11 cellular contexts compared by ENCODE assay signal in genomic region chr3:197518794-197519451, GRCh38. TPM values are rescaled to one million over a fixed set of nuclear protein-coding genes. Genes with fewer than 3 reads are reported as not detected.
DNase-seq lines count a peak whose midpoint lies in the region; ATAC-seq and TF ChIP-seq lines count a peak whose summit lies in the region.
"Had no signal": no experiment of that assay in that cellular context is flagged by ENCODE, and none has a peak within 500 bp of the region (broad histone marks: within the 10 kb centered on the region; RNA-seq: fewer than 3 reads in every experiment).

No MANE protein-coding gene starts in this region.

- H2AFZ ChIP-seq in DND-41 (ENCODE audit: low read depth, low read length) = no peak overlapping the region
- H2AFZ ChIP-seq: neural progenitor cell had no signal

- no peaks in the 10 kb centered on the region for H3K4me1 ChIP-seq in DND-41 (ENCODE audit: insufficient read depth, low read length)
- H3K4me1 ChIP-seq: neural progenitor cell had no signal

- no peaks in the 10 kb centered on the region for H3K27me3 Mint-ChIP-seq in naive thymus-derived CD8-positive, alpha-beta T cell

- H3K27me3 ChIP-seq in DND-41 (ENCODE audit: insufficient read depth, low read length, poor library complexity) = no peaks in the 10 kb centered on the region
- H3K27me3 ChIP-seq: neural progenitor cell had no signal

- no peak overlapping the region for H3K4me2 ChIP-seq in DND-41 (ENCODE audit: insufficient read depth, low read length)
- H3K4me2 ChIP-seq: neural progenitor cell had no signal

- H3K27ac ChIP-seq in DND-41 (ENCODE audit: low read length) = peak overlapping the region; percentile 1
- H3K27ac ChIP-seq: neural progenitor cell had no signal

- DNase-seq in DND-41 (peak; percentile 39), NCI-H69 (lab: John Stamatoyannopoulos, UW) (peak; percentile 45), nucleus accumbens (lab: John Stamatoyannopoulos, UW) (no peak)
- DNase-seq in activated naive CD4-positive, alpha-beta T cell treated with anti-CD3 and anti-CD28 coated beads, Interleukin-2, amount 50 U/mL, for 72 hours (ENCODE audit: low spot score in 2 of 2) = peak in 1 of 2 donors; percentile 71
- DNase-seq in naive thymus-derived CD8-positive, alpha-beta T cell = peak in 4 of 10 donors; percentile 22 to 77 (median 32)
- DNase-seq: activated CD8-positive, alpha-beta memory T cell treated with anti-CD3 and anti-CD28 coated beads, Interleukin-2, amount 50 U/mL, for 4 hours; DMS53; stimulated activated CD8-positive, alpha-beta memory T cell treated with anti-CD3 and anti-CD28 coated beads, Interleukin-4, amount 100 ng/mL, for 48 hours had no signal

- peak overlapping the region in 2 of 10 donors; percentile 24 to 48 for H3K4me3 Mint-ChIP-seq in naive thymus-derived CD8-positive, alpha-beta T cell
- H3K4me3 Mint-ChIP-seq: neural progenitor cell had no signal

- POLR2A ChIA-PET in naive thymus-derived CD8-positive, alpha-beta T cell (lab: Charles Lee) = no interaction called here

- TF ChIP-seq CTCF in DND-41 (IDR thresholded peaks at IDR 0.05; ENCODE audit: borderline replicate concordance, extremely low read depth, low read length, poor library complexity, severe bottlenecking) = no peak

- H3K36me3 Mint-ChIP-seq in activated naive CD4-positive, alpha-beta T cell treated with anti-CD3 and anti-CD28 coated beads, Interleukin-2, amount 50 U/mL, for 72 hours = peaks cover 5 to 17% of the 10 kb centered on the region in 2 donors
- H3K36me3 Mint-ChIP-seq in naive thymus-derived CD8-positive, alpha-beta T cell = peaks cover 5 to 47% (median 12%) of the 10 kb centered on the region in 3 donors
- H3K36me3 Mint-ChIP-seq: neural progenitor cell had no signal

- H3K4me1 Mint-ChIP-seq in naive thymus-derived CD8-positive, alpha-beta T cell = peaks cover 12 to 28% (median 21%) of the 10 kb centered on the region in 4 donors

- H3K36me3 ChIP-seq in DND-41 (ENCODE audit: insufficient read depth, low read length) = peaks cover 78% of the 10 kb centered on the region
- H3K36me3 ChIP-seq: neural progenitor cell had no signal

- H3K9me3 ChIP-seq in DND-41 (ENCODE audit: insufficient read depth, low read length, severe bottlenecking) = no peaks in the 10 kb centered on the region

- no peak overlapping the region for H3K9ac ChIP-seq in DND-41 (ENCODE audit: low read depth, low read length)
- H3K9ac ChIP-seq: neural progenitor cell had no signal

- H4K20me1 ChIP-seq in DND-41 (ENCODE audit: insufficient read depth, low read length) = 0 out of 2 replicates have a peak, but pooled peaks cover 3% of the 10 kb centered on the region

- H3K4me3 ChIP-seq in DND-41 (ENCODE audit: low read depth in 1 of 2, low read length in 2 of 2) = no peak overlapping the region
- H3K4me3 ChIP-seq: neural progenitor cell had no signal

- peak overlapping the region; percentile 12 to 89 for H3K27ac Mint-ChIP-seq in activated naive CD4-positive, alpha-beta T cell treated with anti-CD3 and anti-CD28 coated beads, Interleukin-2, amount 50 U/mL, for 72 hours
- peak overlapping the region; percentile 70 to 92 (median 89) for H3K27ac Mint-ChIP-seq in naive thymus-derived CD8-positive, alpha-beta T cell
- H3K27ac Mint-ChIP-seq: neural progenitor cell had no signal

- H3K9me3 Mint-ChIP-seq in activated naive CD4-positive, alpha-beta T cell treated with anti-CD3 and anti-CD28 coated beads, Interleukin-2, amount 50 U/mL, for 72 hours = no peaks in the 10 kb centered on the region
- peaks cover 0 to 22% (median 4%) of the 10 kb centered on the region in 9 donors for H3K9me3 Mint-ChIP-seq in naive thymus-derived CD8-positive, alpha-beta T cell
- H3K9me3 Mint-ChIP-seq: neural progenitor cell had no signal

- no peaks in the 10 kb centered on the region for H3K79me2 ChIP-seq in DND-41 (ENCODE audit: insufficient read depth, low read length)

- ATAC-seq in DND-41 (ENCODE audit: insufficient read depth, low read depth) (peak; percentile 27; the same call in 1 of the 3 replicates), HG02642 (IDR thresholded peaks at IDR 0.05; ENCODE audit: poor library complexity, unreplicated experiment) (no peak), HG02884 (IDR thresholded peaks at IDR 0.05; ENCODE audit: unreplicated experiment) (no peak)
- peak in 1 of 2 donors; percentile 71 for ATAC-seq in activated naive CD4-positive, alpha-beta T cell treated with anti-CD3 and anti-CD28 coated beads, Interleukin-2, amount 50 U/mL, for 72 hours
- ATAC-seq in naive thymus-derived CD8-positive, alpha-beta T cell = peak; percentile 35 to 44

RNA-seq across cellular contexts. Expression of gene BDH1, which starts 36.8 kb away (rescaled TPM):
- 100 to 1,000 TPM in 1 of 2 donors, 10 to 100 TPM in 1; 57.3 to 131 TPM for total RNA-seq in activated naive CD4-positive, alpha-beta T cell treated with anti-CD3 and anti-CD28 coated beads, Interleukin-2, amount 50 U/mL, for 72 hours
- total RNA-seq in naive thymus-derived CD8-positive, alpha-beta T cell = 10 to 100 TPM; 77.7 to 79.0 TPM
- 10 to 100 TPM; 19.1 to 30.9 (median 26.6) TPM for polyA plus RNA-seq in naive thymus-derived CD8-positive, alpha-beta T cell

Comparison
In these comparisons a context has a peak if more than half of its experiments do, and no peak if none do; other contexts are left out.
1. ATAC-seq: peak in DND-41 (single experiment) and naive thymus-derived CD8-positive, alpha-beta T cell (2 of 2); none in HG02642 (single experiment) and HG02884 (single experiment).
2. DNase-seq: peak in DND-41 (single experiment) and NCI-H69 (single experiment); none in nucleus accumbens (0 of 56).